ENCODE assay signal across 1 cellular context in the genomic region with DNA sequence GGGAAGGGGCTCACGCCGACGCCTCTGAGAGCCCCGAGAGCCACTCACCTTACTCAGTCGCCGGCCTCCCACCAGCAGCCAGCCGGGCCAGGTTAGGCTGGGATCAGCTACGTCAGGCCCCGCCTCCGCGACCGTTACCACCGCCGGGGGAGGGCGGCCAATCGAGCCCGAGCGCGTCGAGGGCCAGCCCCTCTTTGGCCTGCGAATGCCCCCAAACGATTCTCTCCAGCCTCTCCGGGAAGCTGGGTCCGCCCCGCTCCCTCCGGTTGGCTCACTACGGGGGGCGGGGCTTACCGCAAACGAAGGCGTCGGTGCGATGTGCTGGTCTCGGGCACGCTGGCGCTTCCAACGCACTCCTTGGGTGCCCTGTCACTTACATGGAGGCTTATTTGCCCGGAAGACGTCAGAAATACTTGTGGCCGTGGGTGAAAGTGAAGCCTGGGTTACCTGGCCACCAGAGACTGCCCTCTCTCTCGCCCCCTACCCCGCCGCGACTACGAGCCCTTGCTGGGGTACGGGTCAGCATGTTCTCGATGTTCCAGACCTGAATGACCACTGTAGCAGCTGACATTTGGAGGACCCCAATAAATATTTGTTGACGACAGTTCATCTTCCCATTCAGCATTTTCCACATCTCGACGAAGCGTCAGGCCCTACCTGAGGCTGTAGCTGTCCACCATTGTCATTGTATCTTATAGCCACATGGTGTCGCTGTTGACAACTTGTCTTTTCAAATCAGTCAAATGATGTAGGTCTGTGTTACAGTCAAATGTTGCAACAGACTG.
TF ChIP-seq lines count a peak whose summit lies in the region.

A gene with protein sequence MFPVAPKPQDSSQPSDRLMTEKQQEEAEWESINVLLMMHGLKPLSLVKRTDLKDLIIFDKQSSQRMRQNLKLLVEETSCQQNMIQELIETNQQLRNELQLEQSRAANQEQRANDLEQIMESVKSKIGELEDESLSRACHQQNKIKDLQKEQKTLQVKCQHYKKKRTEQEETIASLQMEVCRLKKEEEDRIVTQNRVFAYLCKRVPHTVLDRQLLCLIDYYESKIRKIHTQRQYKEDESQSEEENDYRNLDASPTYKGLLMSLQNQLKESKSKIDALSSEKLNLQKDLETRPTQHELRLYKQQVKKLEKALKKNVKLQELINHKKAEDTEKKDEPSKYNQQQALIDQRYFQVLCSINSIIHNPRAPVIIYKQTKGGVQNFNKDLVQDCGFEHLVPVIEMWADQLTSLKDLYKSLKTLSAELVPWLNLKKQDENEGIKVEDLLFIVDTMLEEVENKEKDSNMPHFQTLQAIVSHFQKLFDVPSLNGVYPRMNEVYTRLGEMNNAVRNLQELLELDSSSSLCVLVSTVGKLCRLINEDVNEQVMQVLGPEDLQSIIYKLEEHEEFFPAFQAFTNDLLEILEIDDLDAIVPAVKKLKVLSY (minus strand): TSS at position 111 of the 785 bp plus-strand sequence. CDS start 21,333 bp downstream, outside the sequence.

TF ChIP-seq in HepG2, 621 proteins besides CTCF, POLR2A, EP300 and RAD21 (continued from another document and continues in another):
- TF ChIP-seq, protein P1, sequence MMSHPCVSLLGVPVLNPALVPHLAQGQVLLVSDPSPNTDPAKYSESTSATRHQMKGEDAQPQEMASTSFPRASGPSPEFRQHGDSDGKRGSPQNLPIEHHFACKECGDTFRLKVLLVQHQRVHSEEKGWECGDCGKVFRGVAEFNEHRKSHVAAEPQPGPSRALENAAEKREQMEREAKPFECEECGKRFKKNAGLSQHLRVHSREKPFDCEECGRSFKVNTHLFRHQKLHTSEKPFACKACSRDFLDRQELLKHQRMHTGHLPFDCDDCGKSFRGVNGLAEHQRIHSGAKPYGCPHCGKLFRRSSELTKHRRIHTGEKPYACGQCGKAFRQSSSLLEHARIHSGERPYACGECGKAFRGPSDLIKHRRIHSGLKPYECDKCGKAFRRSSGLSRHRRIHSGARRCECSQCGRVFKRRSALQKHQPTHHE (CRISPR knock-in tag; IDR thresholded peaks at IDR 0.05; ENCODE audit: borderline replicate concordance), result peak; percentile 19; the same call in 1 of the 2 replicates
- TF ChIP-seq ZNF260 (CRISPR knock-in tag; IDR thresholded peaks at IDR 0.05; ENCODE audit: borderline replicate concordance, low read depth) (no peak), EZH2 (conservative IDR thresholded peaks at IDR 0.05; ENCODE audit: low read depth, low read length) (no peak), KLF15 (CRISPR knock-in tag; IDR thresholded peaks at IDR 0.05; ENCODE audit: borderline replicate concordance) (no peak), AKAP8 (CRISPR knock-in tag; IDR thresholded peaks at IDR 0.05) (no peak; the same call in 1 of the 2 replicates), SAP130 (CRISPR knock-in tag; IDR thresholded peaks at IDR 0.05; ENCODE audit: low read depth) (peak; percentile 85), ZNF350 (CRISPR knock-in tag; IDR thresholded peaks at IDR 0.05; ENCODE audit: borderline replicate concordance, low read depth) (peak; percentile 87), ELF1 (CRISPR knock-in tag; IDR thresholded peaks at IDR 0.05) (peak; percentile 69), NFYB (CRISPR knock-in tag; IDR thresholded peaks at IDR 0.05) (peak; percentile 89), KLF11 (CRISPR knock-in tag; IDR thresholded peaks at IDR 0.05) (no peak), HOXA3 (CRISPR knock-in tag; IDR thresholded peaks at IDR 0.05) (peak; percentile 87), ZNF251 (CRISPR knock-in tag; IDR thresholded peaks at IDR 0.05) (no peak), ZNF598 (CRISPR knock-in tag; IDR thresholded peaks at IDR 0.05; ENCODE audit: borderline replicate concordance) (peak; percentile 54; the same call in 1 of the 2 replicates), IRF2 (CRISPR knock-in tag; IDR thresholded peaks at IDR 0.05) (peak; percentile 52), SOX13 (IDR thresholded peaks at IDR 0.05) (no peak), SOX13 (CRISPR knock-in tag; conservative IDR thresholded peaks at IDR 0.05 in 1 of 2, IDR thresholded peaks at IDR 0.05 in 1 of 2) (peak in 1 of 2 experiments; percentile 27; a peak in 2 of 4 replicates), ATAD3A (CRISPR knock-in tag; IDR thresholded peaks at IDR 0.05) (no peak), MAFK (conservative IDR thresholded peaks at IDR 0.05 in 1 of 2, IDR thresholded peaks at IDR 0.05 in 1 of 2; ENCODE audit: low read length in 2 of 2) (peak; percentile 1 to 23; a peak in 2 of 4 replicates), MEF2D (CRISPR knock-in tag; IDR thresholded peaks at IDR 0.05) (0 out of 2 replicates have a peak, but pooled peaks have one; percentile 31), CBX1 (IDR thresholded peaks at IDR 0.05; ENCODE audit: low read depth) (peak; percentile 34), ARHGAP35 (CRISPR knock-in tag; IDR thresholded peaks at IDR 0.05; ENCODE audit: borderline replicate concordance) (0 out of 2 replicates have a peak, but pooled peaks have one; percentile 33), FOXA3 (CRISPR knock-in tag; IDR thresholded peaks at IDR 0.05) (peak; percentile 73; the same call in 1 of the 2 replicates), HNRNPL (IDR thresholded peaks at IDR 0.05; ENCODE audit: low read depth, low read length) (no peak), ZMYM3 (CRISPR knock-in tag; IDR thresholded peaks at IDR 0.05) (no peak), ZNF572 (CRISPR knock-in tag; IDR thresholded peaks at IDR 0.05) (no peak; the same call in 1 of the 2 replicates), EED (CRISPR knock-in tag; IDR thresholded peaks at IDR 0.05) (0 out of 2 replicates have a peak, but pooled peaks have one; percentile 51), ZNF230 (CRISPR knock-in tag; IDR thresholded peaks at IDR 0.05) (peak; percentile 83; the same call in 1 of the 2 replicates)
- TF ChIP-seq, protein P2, sequence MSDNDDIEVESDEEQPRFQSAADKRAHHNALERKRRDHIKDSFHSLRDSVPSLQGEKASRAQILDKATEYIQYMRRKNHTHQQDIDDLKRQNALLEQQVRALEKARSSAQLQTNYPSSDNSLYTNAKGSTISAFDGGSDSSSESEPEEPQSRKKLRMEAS (IDR thresholded peaks at IDR 0.05), result peak; percentile 91
- TF ChIP-seq, protein P3, sequence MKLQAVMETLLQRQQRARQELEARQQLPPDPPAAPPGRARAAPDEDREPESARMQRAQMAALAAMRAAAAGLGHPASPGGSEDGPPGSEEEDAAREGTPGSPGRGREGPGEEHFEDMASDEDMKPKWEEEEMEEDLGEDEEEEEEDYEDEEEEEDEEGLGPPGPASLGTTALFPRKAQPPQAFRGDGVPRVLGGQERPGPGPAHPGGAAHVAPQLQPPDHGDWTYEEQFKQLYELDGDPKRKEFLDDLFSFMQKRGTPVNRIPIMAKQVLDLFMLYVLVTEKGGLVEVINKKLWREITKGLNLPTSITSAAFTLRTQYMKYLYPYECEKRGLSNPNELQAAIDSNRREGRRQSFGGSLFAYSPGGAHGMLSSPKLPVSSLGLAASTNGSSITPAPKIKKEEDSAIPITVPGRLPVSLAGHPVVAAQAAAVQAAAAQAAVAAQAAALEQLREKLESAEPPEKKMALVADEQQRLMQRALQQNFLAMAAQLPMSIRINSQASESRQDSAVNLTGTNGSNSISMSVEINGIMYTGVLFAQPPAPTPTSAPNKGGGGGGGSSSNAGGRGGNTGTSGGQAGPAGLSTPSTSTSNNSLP (IDR thresholded peaks at IDR 0.05; ENCODE audit: low read depth, low read length), result peak; percentile 65
- TF ChIP-seq, protein P4, sequence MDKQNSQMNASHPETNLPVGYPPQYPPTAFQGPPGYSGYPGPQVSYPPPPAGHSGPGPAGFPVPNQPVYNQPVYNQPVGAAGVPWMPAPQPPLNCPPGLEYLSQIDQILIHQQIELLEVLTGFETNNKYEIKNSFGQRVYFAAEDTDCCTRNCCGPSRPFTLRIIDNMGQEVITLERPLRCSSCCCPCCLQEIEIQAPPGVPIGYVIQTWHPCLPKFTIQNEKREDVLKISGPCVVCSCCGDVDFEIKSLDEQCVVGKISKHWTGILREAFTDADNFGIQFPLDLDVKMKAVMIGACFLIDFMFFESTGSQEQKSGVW (CRISPR knock-in tag; IDR thresholded peaks at IDR 0.05; ENCODE audit: borderline replicate concordance), result no peak
- TF ChIP-seq, protein P5, sequence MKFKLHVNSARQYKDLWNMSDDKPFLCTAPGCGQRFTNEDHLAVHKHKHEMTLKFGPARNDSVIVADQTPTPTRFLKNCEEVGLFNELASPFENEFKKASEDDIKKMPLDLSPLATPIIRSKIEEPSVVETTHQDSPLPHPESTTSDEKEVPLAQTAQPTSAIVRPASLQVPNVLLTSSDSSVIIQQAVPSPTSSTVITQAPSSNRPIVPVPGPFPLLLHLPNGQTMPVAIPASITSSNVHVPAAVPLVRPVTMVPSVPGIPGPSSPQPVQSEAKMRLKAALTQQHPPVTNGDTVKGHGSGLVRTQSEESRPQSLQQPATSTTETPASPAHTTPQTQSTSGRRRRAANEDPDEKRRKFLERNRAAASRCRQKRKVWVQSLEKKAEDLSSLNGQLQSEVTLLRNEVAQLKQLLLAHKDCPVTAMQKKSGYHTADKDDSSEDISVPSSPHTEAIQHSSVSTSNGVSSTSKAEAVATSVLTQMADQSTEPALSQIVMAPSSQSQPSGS (CRISPR knock-in tag; IDR thresholded peaks at IDR 0.05), result peak; percentile 44; the same call in 1 of the 2 replicates
- TF ChIP-seq, protein P6, sequence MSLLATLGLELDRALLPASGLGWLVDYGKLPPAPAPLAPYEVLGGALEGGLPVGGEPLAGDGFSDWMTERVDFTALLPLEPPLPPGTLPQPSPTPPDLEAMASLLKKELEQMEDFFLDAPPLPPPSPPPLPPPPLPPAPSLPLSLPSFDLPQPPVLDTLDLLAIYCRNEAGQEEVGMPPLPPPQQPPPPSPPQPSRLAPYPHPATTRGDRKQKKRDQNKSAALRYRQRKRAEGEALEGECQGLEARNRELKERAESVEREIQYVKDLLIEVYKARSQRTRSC (CRISPR knock-in tag; IDR thresholded peaks at IDR 0.05; ENCODE audit: low read depth), result peak; percentile 61; the same call in 1 of the 2 replicates
- TF ChIP-seq, protein P7, sequence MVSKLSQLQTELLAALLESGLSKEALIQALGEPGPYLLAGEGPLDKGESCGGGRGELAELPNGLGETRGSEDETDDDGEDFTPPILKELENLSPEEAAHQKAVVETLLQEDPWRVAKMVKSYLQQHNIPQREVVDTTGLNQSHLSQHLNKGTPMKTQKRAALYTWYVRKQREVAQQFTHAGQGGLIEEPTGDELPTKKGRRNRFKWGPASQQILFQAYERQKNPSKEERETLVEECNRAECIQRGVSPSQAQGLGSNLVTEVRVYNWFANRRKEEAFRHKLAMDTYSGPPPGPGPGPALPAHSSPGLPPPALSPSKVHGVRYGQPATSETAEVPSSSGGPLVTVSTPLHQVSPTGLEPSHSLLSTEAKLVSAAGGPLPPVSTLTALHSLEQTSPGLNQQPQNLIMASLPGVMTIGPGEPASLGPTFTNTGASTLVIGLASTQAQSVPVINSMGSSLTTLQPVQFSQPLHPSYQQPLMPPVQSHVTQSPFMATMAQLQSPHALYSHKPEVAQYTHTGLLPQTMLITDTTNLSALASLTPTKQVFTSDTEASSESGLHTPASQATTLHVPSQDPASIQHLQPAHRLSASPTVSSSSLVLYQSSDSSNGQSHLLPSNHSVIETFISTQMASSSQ (IDR thresholded peaks at IDR 0.05; ENCODE audit: low read depth), result no peak
- TF ChIP-seq, protein P7 (CRISPR knock-in tag; IDR thresholded peaks at IDR 0.05; ENCODE audit: borderline replicate concordance), result peak; percentile 26; the same call in 1 of the 2 replicates
- TF ChIP-seq, protein P8, sequence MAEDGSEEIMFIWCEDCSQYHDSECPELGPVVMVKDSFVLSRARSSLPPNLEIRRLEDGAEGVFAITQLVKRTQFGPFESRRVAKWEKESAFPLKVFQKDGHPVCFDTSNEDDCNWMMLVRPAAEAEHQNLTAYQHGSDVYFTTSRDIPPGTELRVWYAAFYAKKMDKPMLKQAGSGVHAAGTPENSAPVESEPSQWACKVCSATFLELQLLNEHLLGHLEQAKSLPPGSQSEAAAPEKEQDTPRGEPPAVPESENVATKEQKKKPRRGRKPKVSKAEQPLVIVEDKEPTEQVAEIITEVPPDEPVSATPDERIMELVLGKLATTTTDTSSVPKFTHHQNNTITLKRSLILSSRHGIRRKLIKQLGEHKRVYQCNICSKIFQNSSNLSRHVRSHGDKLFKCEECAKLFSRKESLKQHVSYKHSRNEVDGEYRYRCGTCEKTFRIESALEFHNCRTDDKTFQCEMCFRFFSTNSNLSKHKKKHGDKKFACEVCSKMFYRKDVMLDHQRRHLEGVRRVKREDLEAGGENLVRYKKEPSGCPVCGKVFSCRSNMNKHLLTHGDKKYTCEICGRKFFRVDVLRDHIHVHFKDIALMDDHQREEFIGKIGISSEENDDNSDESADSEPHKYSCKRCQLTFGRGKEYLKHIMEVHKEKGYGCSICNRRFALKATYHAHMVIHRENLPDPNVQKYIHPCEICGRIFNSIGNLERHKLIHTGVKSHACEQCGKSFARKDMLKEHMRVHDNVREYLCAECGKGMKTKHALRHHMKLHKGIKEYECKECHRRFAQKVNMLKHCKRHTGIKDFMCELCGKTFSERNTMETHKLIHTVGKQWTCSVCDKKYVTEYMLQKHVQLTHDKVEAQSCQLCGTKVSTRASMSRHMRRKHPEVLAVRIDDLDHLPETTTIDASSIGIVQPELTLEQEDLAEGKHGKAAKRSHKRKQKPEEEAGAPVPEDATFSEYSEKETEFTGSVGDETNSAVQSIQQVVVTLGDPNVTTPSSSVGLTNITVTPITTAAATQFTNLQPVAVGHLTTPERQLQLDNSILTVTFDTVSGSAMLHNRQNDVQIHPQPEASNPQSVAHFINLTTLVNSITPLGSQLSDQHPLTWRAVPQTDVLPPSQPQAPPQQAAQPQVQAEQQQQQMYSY (CRISPR knock-in tag; IDR thresholded peaks at IDR 0.05), result peak; percentile 59; the same call in 1 of the 2 replicates
- TF ChIP-seq, protein P9, sequence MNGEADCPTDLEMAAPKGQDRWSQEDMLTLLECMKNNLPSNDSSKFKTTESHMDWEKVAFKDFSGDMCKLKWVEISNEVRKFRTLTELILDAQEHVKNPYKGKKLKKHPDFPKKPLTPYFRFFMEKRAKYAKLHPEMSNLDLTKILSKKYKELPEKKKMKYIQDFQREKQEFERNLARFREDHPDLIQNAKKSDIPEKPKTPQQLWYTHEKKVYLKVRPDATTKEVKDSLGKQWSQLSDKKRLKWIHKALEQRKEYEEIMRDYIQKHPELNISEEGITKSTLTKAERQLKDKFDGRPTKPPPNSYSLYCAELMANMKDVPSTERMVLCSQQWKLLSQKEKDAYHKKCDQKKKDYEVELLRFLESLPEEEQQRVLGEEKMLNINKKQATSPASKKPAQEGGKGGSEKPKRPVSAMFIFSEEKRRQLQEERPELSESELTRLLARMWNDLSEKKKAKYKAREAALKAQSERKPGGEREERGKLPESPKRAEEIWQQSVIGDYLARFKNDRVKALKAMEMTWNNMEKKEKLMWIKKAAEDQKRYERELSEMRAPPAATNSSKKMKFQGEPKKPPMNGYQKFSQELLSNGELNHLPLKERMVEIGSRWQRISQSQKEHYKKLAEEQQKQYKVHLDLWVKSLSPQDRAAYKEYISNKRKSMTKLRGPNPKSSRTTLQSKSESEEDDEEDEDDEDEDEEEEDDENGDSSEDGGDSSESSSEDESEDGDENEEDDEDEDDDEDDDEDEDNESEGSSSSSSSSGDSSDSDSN (CRISPR knock-in tag; IDR thresholded peaks at IDR 0.05), result peak; percentile 46; the same call in 1 of the 2 replicates
